In genomic region chr3:43059456-43059855, GRCh38 we compare ENCODE assay signal across 15 cellular contexts. TPM values are rescaled to one million over a fixed set of nuclear protein-coding genes. Genes with fewer than 3 reads are reported as not detected.
A peak's percentile ranks its signal among the peaks of the same experiment; 100 is the strongest.
DNase-seq lines count a peak whose midpoint lies in the region; ATAC-seq and TF ChIP-seq lines count a peak whose summit lies in the region.
"Had no signal": no experiment of that assay in that cellular context is flagged by ENCODE, and none has a peak within 500 bp of the region (broad histone marks: within the 10 kb centered on the region; RNA-seq: fewer than 3 reads in every experiment).

No MANE protein-coding gene starts in this region.

- no peaks in the 10 kb centered on the region for H3K27me3 ChIP-seq in CD4-positive, alpha-beta T cell (ENCODE audit: control insufficient read depth, insufficient read depth, low read length)
- H3K27me3 ChIP-seq in CD8-positive, alpha-beta T cell (ENCODE audit: insufficient read depth, low read length), result no peaks in the 10 kb centered on the region
- no peaks in the 10 kb centered on the region for H3K27me3 ChIP-seq in CD4-positive, alpha-beta memory T cell (ENCODE audit: insufficient read depth, low read length)

- no peaks in the 10 kb centered on the region for H3K9me3 Mint-ChIP-seq in CD4-positive, alpha-beta T cell
- H3K9me3 Mint-ChIP-seq in CD8-positive, alpha-beta T cell, result no peaks in the 10 kb centered on the region
- no peaks in the 10 kb centered on the region for H3K9me3 Mint-ChIP-seq in CD4-positive, alpha-beta memory T cell
- no peaks in the 10 kb centered on the region for H3K9me3 Mint-ChIP-seq in stimulated activated naive B cell treated with anti-CD40 and anti-IgM and Interleukin-4, amounts not matched to agents 10 μg/mL and 1 μg/mL and 100 μg/mL, for 72 hours

- no peak for DNase-seq in CD4-positive, alpha-beta T cell
- DNase-seq in CD8-positive, alpha-beta T cell, result no peak
- no peak for DNase-seq in left colon
- DNase-seq in CD4-positive, alpha-beta memory T cell, result no peak
- DNase-seq in NCI-H2196 (lab: John Stamatoyannopoulos, UW; ENCODE audit: unreplicated experiment), result no peak
- no peak for DNase-seq in stimulated activated naive B cell treated with anti-CD40 and anti-IgM and Interleukin-4, amounts not matched to agents 10 μg/mL and 1 μg/mL and 100 μg/mL, for 72 hours
- DNase-seq: C1 segment of cervical spinal cord, Calu3, COR-L47, DMS53, DMS79 treated with DMSO at 0.1 percent for 48 hours, GF-D8, H9 had no signal

- no peaks in the 10 kb centered on the region for H3K27me3 Mint-ChIP-seq in CD4-positive, alpha-beta T cell
- no peaks in the 10 kb centered on the region for H3K27me3 Mint-ChIP-seq in CD8-positive, alpha-beta T cell (ENCODE audit: low read depth)
- H3K27me3 Mint-ChIP-seq in CD4-positive, alpha-beta memory T cell, result no peaks in the 10 kb centered on the region
- H3K27me3 Mint-ChIP-seq in stimulated activated naive B cell treated with anti-CD40 and anti-IgM and Interleukin-4, amounts not matched to agents 10 μg/mL and 1 μg/mL and 100 μg/mL, for 72 hours, result peaks cover 0 to 3% of the 10 kb centered on the region in 2 donors

- H3K9me3 ChIP-seq in CD4-positive, alpha-beta T cell (ENCODE audit: control insufficient read depth, low read length), result no peaks in the 10 kb centered on the region
- no peaks in the 10 kb centered on the region for H3K9me3 ChIP-seq in CD8-positive, alpha-beta T cell (ENCODE audit: low read length)
- H3K9me3 ChIP-seq in CD4-positive, alpha-beta memory T cell (ENCODE audit: control insufficient read depth in 1 of 2, low read length in 2 of 2), result no peaks in the 10 kb centered on the region

- ATAC-seq in CD4-positive, alpha-beta T cell (ENCODE audit: poor library complexity), result no peak
- no peak for ATAC-seq in CD8-positive, alpha-beta T cell
- peak; percentile 61 for ATAC-seq in left colon
- no peak for ATAC-seq in stimulated activated naive B cell treated with anti-CD40 and anti-IgM and Interleukin-4, amounts not matched to agents 10 μg/mL and 1 μg/mL and 100 μg/mL, for 72 hours (replicated peaks)
- ATAC-seq: GM23338, HCT116 had no signal

- TF ChIP-seq CTCF in CD4-positive, alpha-beta T cell (IDR thresholded peaks at IDR 0.05), result no peak
- TF ChIP-seq CTCF in CD8-positive, alpha-beta T cell (IDR thresholded peaks at IDR 0.05), result no peak

- H3K4me1 Mint-ChIP-seq in CD4-positive, alpha-beta T cell (ENCODE audit: low read depth), result peaks cover 33% of the 10 kb centered on the region
- H3K4me1 Mint-ChIP-seq in CD8-positive, alpha-beta T cell (ENCODE audit: low read depth), result peaks cover 25% of the 10 kb centered on the region
- H3K4me1 Mint-ChIP-seq in CD4-positive, alpha-beta memory T cell, result peaks cover 0 to 10% (median 8%) of the 10 kb centered on the region in 4 donors
- H3K4me1 Mint-ChIP-seq in stimulated activated naive B cell treated with anti-CD40 and anti-IgM and Interleukin-4, amounts not matched to agents 10 μg/mL and 1 μg/mL and 100 μg/mL, for 72 hours, result no peaks in the 10 kb centered on the region
- H3K4me1 Mint-ChIP-seq: GM23338 had no signal

- H3K36me3 Mint-ChIP-seq in CD4-positive, alpha-beta T cell (ENCODE audit: low read depth), result no peaks in the 10 kb centered on the region
- no peaks in the 10 kb centered on the region for H3K36me3 Mint-ChIP-seq in CD8-positive, alpha-beta T cell
- no peaks in the 10 kb centered on the region for H3K36me3 Mint-ChIP-seq in CD4-positive, alpha-beta memory T cell
- H3K36me3 Mint-ChIP-seq in stimulated activated naive B cell treated with anti-CD40 and anti-IgM and Interleukin-4, amounts not matched to agents 10 μg/mL and 1 μg/mL and 100 μg/mL, for 72 hours, result no peaks in the 10 kb centered on the region

- no peaks in the 10 kb centered on the region for H3K36me3 ChIP-seq in CD8-positive, alpha-beta T cell (ENCODE audit: insufficient read depth, low read length)
- no peaks in the 10 kb centered on the region for H3K36me3 ChIP-seq in CD4-positive, alpha-beta memory T cell (ENCODE audit: insufficient read depth, low read length)

- H3K4me3 Mint-ChIP-seq in CD4-positive, alpha-beta T cell, result no peak overlapping the region
- H3K4me3 Mint-ChIP-seq in CD8-positive, alpha-beta T cell, result no peak overlapping the region
- no peak overlapping the region for H3K4me3 Mint-ChIP-seq in CD4-positive, alpha-beta memory T cell
- H3K4me3 Mint-ChIP-seq in stimulated activated naive B cell treated with anti-CD40 and anti-IgM and Interleukin-4, amounts not matched to agents 10 μg/mL and 1 μg/mL and 100 μg/mL, for 72 hours, result no peak overlapping the region
- H3K4me3 Mint-ChIP-seq: GM23338, H9 had no signal

- peak overlapping the region; percentile 16 for H3K27ac Mint-ChIP-seq in CD4-positive, alpha-beta T cell
- H3K27ac Mint-ChIP-seq in CD8-positive, alpha-beta T cell, result peak overlapping the region; percentile 11
- no peak overlapping the region for H3K27ac Mint-ChIP-seq in CD4-positive, alpha-beta memory T cell
- no peak overlapping the region for H3K27ac Mint-ChIP-seq in stimulated activated naive B cell treated with anti-CD40 and anti-IgM and Interleukin-4, amounts not matched to agents 10 μg/mL and 1 μg/mL and 100 μg/mL, for 72 hours
- H3K27ac Mint-ChIP-seq: GM23338, H9 had no signal

- CTCF ChIA-PET in CD4-positive, alpha-beta T cell (lab: Charles Lee), result no interaction called here
- CTCF ChIA-PET in CD8-positive, alpha-beta T cell (lab: Charles Lee), result interaction anchor here (2.6 to 3.2 kb wide), 2 partner anchors 12 to 98 kb away, joined by 10 to 22 read pairs; no protein-coding TSS in a partner anchor
- CTCF ChIA-PET in CD4-positive, alpha-beta memory T cell (lab: Charles Lee; ENCODE audit: partially characterized antibody), result no interaction called here

- intact Hi-C loops in CD4-positive, alpha-beta T cell (cut with DNase I, micrococcal nuclease), result no loop called here
- intact Hi-C loops in CD8-positive, alpha-beta T cell (cut with DNase I, micrococcal nuclease), result no loop called here
- intact Hi-C loops in left colon (cut with DNase I, micrococcal nuclease), result no loop called here
- intact Hi-C loops in CD4-positive, alpha-beta memory T cell (cut with micrococcal nuclease), result no loop called here

- POLR2A ChIA-PET in CD4-positive, alpha-beta T cell (lab: Charles Lee), result interaction anchor here (1.5 kb wide), 1 partner anchor 35 kb away, joined by 3 read pairs; no protein-coding TSS in a partner anchor
- POLR2A ChIA-PET in CD8-positive, alpha-beta T cell (lab: Charles Lee), result interaction anchor here (0.8 kb wide), 1 partner anchor 46 kb away, joined by 3 read pairs; the partner anchor contains the start of gene POMGNT2
- POLR2A ChIA-PET in CD4-positive, alpha-beta memory T cell (lab: Charles Lee; ENCODE audit: partially characterized antibody), result no interaction called here

- no peak overlapping the region for H3K4me3 ChIP-seq in CD8-positive, alpha-beta T cell (ENCODE audit: low read depth, low read length)
- no peak overlapping the region for H3K4me3 ChIP-seq in CD4-positive, alpha-beta memory T cell (ENCODE audit: low read length in 2 of 2)
- H3K4me3 ChIP-seq: GM23338 had no signal

- peaks cover 21% of the 10 kb centered on the region for H3K4me1 ChIP-seq in CD8-positive, alpha-beta T cell (ENCODE audit: insufficient read depth, low read length)
- peaks cover 9% of the 10 kb centered on the region for H3K4me1 ChIP-seq in CD4-positive, alpha-beta memory T cell (ENCODE audit: insufficient read depth, low read length)

- H3K27ac ChIP-seq in CD4-positive, alpha-beta T cell (ENCODE audit: low read depth, low read length), result no peak overlapping the region
- no peak overlapping the region for H3K27ac ChIP-seq in CD8-positive, alpha-beta T cell (ENCODE audit: low read depth, low read length)
- no peak overlapping the region for H3K27ac ChIP-seq in CD4-positive, alpha-beta memory T cell (ENCODE audit: low read depth, low read length)

RNA-seq across cellular contexts. Expression of gene POMGNT2, which starts 46.4 kb away (rescaled TPM):
- 1 to 10 TPM; 6.8 to 8.4 TPM for total RNA-seq in CD4-positive, alpha-beta T cell
- 10 to 100 TPM in 1 of 2 experiments, 1 to 10 TPM in 1; 9.8 to 11.0 TPM for total RNA-seq in CD8-positive, alpha-beta T cell
- 1 to 10 TPM; 3.7 to 5.1 TPM for total RNA-seq in left colon
- total RNA-seq in CD4-positive, alpha-beta memory T cell, result 1 to 10 TPM; 5.4 TPM
- 1 to 10 TPM; 6.5 to 8.1 TPM for polyA plus RNA-seq in CD4-positive, alpha-beta memory T cell

Comparison
In these comparisons a context has a peak if more than half of its experiments do, and no peak if none do; other contexts are left out.
1. H3K27ac Mint-ChIP-seq: peak in CD4-positive, alpha-beta T cell (single experiment) and CD8-positive, alpha-beta T cell (single experiment); none in CD4-positive, alpha-beta memory T cell (0 of 7) and stimulated activated naive B cell treated with anti-CD40 and anti-IgM and Interleukin-4, amounts not matched to agents 10 μg/mL and 1 μg/mL and 100 μg/mL, for 72 hours (single experiment).